Comparison of ENCODE assay signal across 8 cellular contexts in the genomic region with DNA sequence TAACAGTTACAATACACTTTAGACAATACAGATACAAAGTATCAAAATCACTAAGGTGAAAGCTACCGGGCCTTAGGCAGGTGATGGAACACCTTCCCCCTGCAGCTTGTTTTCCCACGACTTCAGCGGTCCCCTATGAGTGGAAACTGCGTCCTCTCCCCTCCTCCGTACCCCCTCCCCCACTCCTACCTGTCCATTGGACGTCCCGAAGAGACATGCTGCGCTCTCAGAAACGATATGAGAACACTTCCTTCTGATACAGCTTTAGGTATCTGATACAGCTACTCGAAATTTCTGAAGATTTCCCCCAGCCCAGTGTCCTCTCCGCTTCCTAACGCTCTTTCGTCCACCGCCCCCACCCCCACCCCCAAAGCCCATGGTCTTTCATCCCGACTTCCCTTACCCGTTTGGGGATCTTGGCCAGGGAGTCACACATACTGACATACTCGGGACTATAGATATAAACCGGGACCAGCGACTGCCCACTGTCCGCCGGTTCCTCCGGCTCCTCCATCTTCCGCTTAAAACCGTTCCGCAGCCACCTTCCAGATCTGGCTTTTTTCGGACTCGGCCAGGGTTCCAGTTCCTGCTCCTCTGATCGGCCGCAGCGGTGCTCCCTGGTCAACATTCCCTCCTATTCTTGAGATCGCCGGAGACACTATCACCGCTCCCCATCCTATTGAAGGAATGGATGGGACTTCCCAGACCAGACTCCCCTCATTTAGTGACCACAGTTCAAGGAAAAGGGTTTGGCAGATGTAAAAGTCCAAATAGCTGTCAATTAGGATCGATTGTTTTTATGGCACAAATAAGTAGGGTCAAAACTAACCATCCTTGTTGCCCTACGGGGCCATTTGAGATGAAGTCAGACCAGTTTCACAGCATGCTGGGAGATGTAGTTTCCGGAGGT. TPM values are rescaled to one million over a fixed set of nuclear protein-coding genes. Genes with fewer than 3 reads are reported as not detected.
DNase-seq lines count a peak whose midpoint lies in the region; ATAC-seq and TF ChIP-seq lines count a peak whose summit lies in the region.

A gene (minus strand): TSS at position 596 of the 910 bp plus-strand sequence. CDS start 82 bp downstream, at position 514.

- TF ChIP-seq CTCF in KMS-11 (conservative IDR thresholded peaks at IDR 0.05; ENCODE audit: low read depth, low read length) (no peak), PC-9 (conservative IDR thresholded peaks at IDR 0.05) (no peak), fibroblast of pulmonary artery (IDR thresholded peaks at IDR 0.05; ENCODE audit: low read length, missing control alignments) (no peak), testis (IDR thresholded peaks at IDR 0.05) (no peak)

- H2AFZ ChIP-seq in GM23248 (peak within 1 kb of the TSS; percentile 99), KMS-11 (ENCODE audit: low read depth) (peak within 1 kb of the TSS; percentile 58), PC-9 (peak within 1 kb of the TSS; percentile 90)

- WGBS in GM23248 (ENCODE audit: low coverage in 1 of 2, low lambda C conversion rate in 2 of 2, missing lambda C conversion rate in 2 of 2), 2 experiments: 1 to 3% methylated on average over 32 to 36 of the region's 36 CpGs
- WGBS in testis, 2 donors: 0% methylated on average over 18 to 35 of the region's 36 CpGs

- ATAC-seq in activated T-helper 17 cell treated with anti-CD3 and anti-CD28 coated beads, Interleukin-2, amount 50 U/mL, for 72 hours (replicated peaks): peak; percentile 85
- ATAC-seq in naive thymus-derived CD8-positive, alpha-beta T cell: peak; percentile 85 to 91

- H3K9me3 ChIP-seq in GM23248 (ENCODE audit: low read depth) (no peaks in the 10 kb centered on the region), PC-9 (ENCODE audit: insufficient read depth, low read depth) (no peaks in the 10 kb centered on the region), testis (no peaks in the 10 kb centered on the region)

- CTCF ChIA-PET in PC-9 (lab: Charles Lee): interaction anchor here (0.6 to 0.7 kb wide), 2 partner anchors 48 to 392 kb away, joined by 3 to 4 read pairs; no protein-coding TSS in a partner anchor

- peaks cover 2% of the 10 kb centered on the region for H3K36me3 ChIP-seq in GM23248 (ENCODE audit: low read depth)
- H3K36me3 ChIP-seq in KMS-11 (ENCODE audit: insufficient read depth): no peaks in the 10 kb centered on the region
- peaks cover 8% of the 10 kb centered on the region for H3K36me3 ChIP-seq in PC-9 (ENCODE audit: low read depth)
- no peaks in the 10 kb centered on the region for H3K36me3 ChIP-seq in testis (ENCODE audit: low read depth, missing control alignments)

- in situ Hi-C loops in GM23248 (cut with MboI): no loop called here

- POLR2A ChIA-PET in PC-9 (lab: Charles Lee; ENCODE audit: unreplicated experiment): no interaction called here
- POLR2A ChIA-PET in naive thymus-derived CD8-positive, alpha-beta T cell (lab: Charles Lee): no interaction called here

- peak within 1 kb of the TSS; percentile 94 for H3K4me3 Mint-ChIP-seq in activated T-helper 17 cell treated with anti-CD3 and anti-CD28 coated beads, Interleukin-2, amount 50 U/mL, for 72 hours
- peak within 1 kb of the TSS; percentile 90 to 99 (median 96) for H3K4me3 Mint-ChIP-seq in naive thymus-derived CD8-positive, alpha-beta T cell

- no peaks in the 10 kb centered on the region for H3K9me3 Mint-ChIP-seq in activated T-helper 17 cell treated with anti-CD3 and anti-CD28 coated beads, Interleukin-2, amount 50 U/mL, for 72 hours
- H3K9me3 Mint-ChIP-seq in naive thymus-derived CD8-positive, alpha-beta T cell: no peaks in the 10 kb centered on the region

- intact Hi-C loops in PC-9 (cut with micrococcal nuclease; ENCODE audit: unreplicated experiment) (loop anchor here (10.0 kb wide), 1 partner anchor 62 kb away; no protein-coding TSS in a partner anchor), testis (cut with DNase I; ENCODE audit: low total_unique reads) (no loop called here)

- no peak for TF ChIP-seq POLR2A in testis (IDR thresholded peaks at IDR 0.05)

- H4K20me1 ChIP-seq in GM23248 (ENCODE audit: insufficient read depth) (no peaks in the 10 kb centered on the region), KMS-11 (ENCODE audit: insufficient read depth) (no peaks in the 10 kb centered on the region), PC-9 (ENCODE audit: insufficient read depth) (no peaks in the 10 kb centered on the region)

- H3K27me3 Mint-ChIP-seq in activated T-helper 17 cell treated with anti-CD3 and anti-CD28 coated beads, Interleukin-2, amount 50 U/mL, for 72 hours: no peaks in the 10 kb centered on the region
- no peaks in the 10 kb centered on the region for H3K27me3 Mint-ChIP-seq in naive thymus-derived CD8-positive, alpha-beta T cell

- peaks cover 10% of the 10 kb centered on the region for H3K79me2 ChIP-seq in GM23248 (ENCODE audit: insufficient read depth)
- peaks cover 10% of the 10 kb centered on the region; the same call in 1 of the 2 replicates for H3K79me2 ChIP-seq in KMS-11 (ENCODE audit: insufficient read depth, low read depth)
- H3K79me2 ChIP-seq in PC-9 (ENCODE audit: low read depth): peaks cover 8% of the 10 kb centered on the region

- peak; percentile 81 for DNase-seq in ELR (ENCODE audit: low read depth)
- peak; percentile 81 for DNase-seq in GM23248
- DNase-seq in PC-9: peak; percentile 54 to 66
- peak; percentile 90 for DNase-seq in fibroblast of pulmonary artery (ENCODE audit: low read depth)
- DNase-seq in naive thymus-derived CD8-positive, alpha-beta T cell: peak in 9 of 10 donors; percentile 10 to 73 (median 39)
- DNase-seq in testis: peak; percentile 77

- peaks cover 8% of the 10 kb centered on the region; the same call in 1 of the 2 replicates for H3F3A ChIP-seq in GM23248 (ENCODE audit: insufficient read depth)
- H3F3A ChIP-seq in PC-9 (ENCODE audit: insufficient read depth, low read depth): 0 out of 2 replicates have a peak, but pooled peaks cover 4% of the 10 kb centered on the region

- no TSS peak for BruUV-seq in PC-9 (replicated peaks; lab: Mats Ljungman, UMichigan)

- peak within 1 kb of the TSS; percentile 100 for H3K4me3 ChIP-seq in GM23248
- H3K4me3 ChIP-seq in KMS-11 (IDR thresholded peaks at IDR 0.05; ENCODE audit: insufficient read depth, low read depth, low read length): no peak within 1 kb of the TSS
- peak within 1 kb of the TSS; percentile 84 for H3K4me3 ChIP-seq in PC-9
- peak within 1 kb of the TSS; percentile 79 for H3K4me3 ChIP-seq in fibroblast of pulmonary artery (replicated peaks; ENCODE audit: low read depth, low read length)
- H3K4me3 ChIP-seq in testis: peak within 1 kb of the TSS; percentile 58 to 72

- peaks cover 29% of the 10 kb centered on the region for H3K36me3 Mint-ChIP-seq in activated T-helper 17 cell treated with anti-CD3 and anti-CD28 coated beads, Interleukin-2, amount 50 U/mL, for 72 hours (ENCODE audit: low read depth)
- H3K36me3 Mint-ChIP-seq in naive thymus-derived CD8-positive, alpha-beta T cell: peaks cover 4 to 12% (median 9%) of the 10 kb centered on the region in 3 donors

- H3K4me2 ChIP-seq in GM23248 (ENCODE audit: unreplicated experiment): peak within 1 kb of the TSS; percentile 88
- H3K4me2 ChIP-seq in KMS-11: peak within 1 kb of the TSS; percentile 63
- H3K4me2 ChIP-seq in PC-9: peak within 1 kb of the TSS; percentile 90

- H3K27ac ChIP-seq in GM23248 (peak within 1 kb of the TSS; percentile 68), KMS-11 (no peak within 1 kb of the TSS), PC-9 (peak within 1 kb of the TSS; percentile 48), testis (peak within 1 kb of the TSS in 1 of 2 donors; percentile 73)

- H3K9ac ChIP-seq in GM23248: peak within 1 kb of the TSS; percentile 94
- H3K9ac ChIP-seq in KMS-11: peak within 1 kb of the TSS; percentile 19; the same call in 1 of the 2 replicates

- H3K27ac Mint-ChIP-seq in activated T-helper 17 cell treated with anti-CD3 and anti-CD28 coated beads, Interleukin-2, amount 50 U/mL, for 72 hours: peak within 1 kb of the TSS; percentile 97
- peak within 1 kb of the TSS; percentile 48 to 93 (median 90) for H3K27ac Mint-ChIP-seq in naive thymus-derived CD8-positive, alpha-beta T cell

- H3K27me3 ChIP-seq in GM23248 (replicated peaks; ENCODE audit: insufficient read depth) (no peaks in the 10 kb centered on the region), KMS-11 (ENCODE audit: insufficient read depth, low read depth) (no peaks in the 10 kb centered on the region), PC-9 (ENCODE audit: insufficient read depth, low read depth) (no peaks in the 10 kb centered on the region), testis (no peaks in the 10 kb centered on the region)

- H3K4me1 ChIP-seq in GM23248 (ENCODE audit: insufficient read depth): peaks cover 21% of the 10 kb centered on the region
- no peaks in the 10 kb centered on the region for H3K4me1 ChIP-seq in KMS-11 (ENCODE audit: low read depth, poor library complexity, severe bottlenecking)
- no peaks in the 10 kb centered on the region for H3K4me1 ChIP-seq in PC-9 (replicated peaks; ENCODE audit: insufficient read depth)
- no peaks in the 10 kb centered on the region for H3K4me1 ChIP-seq in testis

- H3K4me1 Mint-ChIP-seq in activated T-helper 17 cell treated with anti-CD3 and anti-CD28 coated beads, Interleukin-2, amount 50 U/mL, for 72 hours: no peaks in the 10 kb centered on the region
- H3K4me1 Mint-ChIP-seq in naive thymus-derived CD8-positive, alpha-beta T cell: peaks cover 0 to 17% (median 11%) of the 10 kb centered on the region in 4 donors

- H3K9me2 ChIP-seq in GM23248 (ENCODE audit: insufficient read depth): no peaks in the 10 kb centered on the region
- H3K9me2 ChIP-seq in PC-9 (ENCODE audit: insufficient read depth): no peaks in the 10 kb centered on the region

RNA-seq across cellular contexts. Expression of the gene that starts here (rescaled TPM):
- total RNA-seq in GM23248 (2014; rRNA removed; shearing (Covaris generic)): 19.2 and 20.0 TPM in 2 replicates
- polyA plus RNA-seq in GM23248 (2016; fragmentation: Nextera tagmentation; extraction: Ambion mirVana) (20.4 and 21.4 TPM in 2 replicates), testis (ENCODE audit: insufficient read depth, low read depth, low replicate concordance) (8.3 TPM)
- total RNA-seq in PC-9 (2021) (52.8 and 61.3 TPM in 2 replicates), testis (10 to 100 TPM; 25.2 to 30.3 TPM)
- total RNA-seq in activated T-helper 17 cell treated with anti-CD3 and anti-CD28 coated beads, Interleukin-2, amount 50 U/mL, for 72 hours: 10 to 100 TPM; 18.4 to 24.7 TPM
- total RNA-seq in naive thymus-derived CD8-positive, alpha-beta T cell: 10 to 100 TPM; 18.7 to 21.9 TPM
- polyA plus RNA-seq in naive thymus-derived CD8-positive, alpha-beta T cell: 10 to 100 TPM; 11.5 to 14.0 (median 12.7) TPM

Comparison
In these comparisons a context has a peak if more than half of its experiments do, and no peak if none do; other contexts are left out.
1. DNase-seq: peak in every context shown above with its lines; median percentile 90 in fibroblast of pulmonary artery; 81 in ELR; 81 in GM23248; 77 in testis; 60 in PC-9; 39 in naive thymus-derived CD8-positive, alpha-beta T cell.